Comparison of ENCODE assay signal across 34 cellular contexts in the genomic region with DNA sequence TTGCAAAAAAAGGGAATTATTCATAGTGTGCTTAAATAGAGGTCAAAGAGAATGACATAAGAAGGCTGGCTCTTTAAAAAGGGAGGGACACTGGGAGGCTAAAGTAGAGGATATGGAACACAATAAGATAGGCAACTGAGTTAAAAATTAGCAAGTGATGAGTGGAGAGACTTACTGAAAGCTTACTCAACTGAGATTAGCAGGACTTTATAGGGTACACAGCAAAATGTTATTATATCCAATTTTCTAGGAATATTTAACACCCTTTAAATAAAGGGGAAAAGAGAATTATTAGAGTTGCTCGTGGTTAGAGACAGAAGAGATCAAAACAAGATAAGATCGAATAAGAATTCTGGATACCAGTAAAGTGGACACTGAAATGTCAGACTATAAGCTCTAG.
"Had no signal": no experiment of that assay in that cellular context is flagged by ENCODE, and none has a peak within 500 bp of the region (broad histone marks: within the 10 kb centered on the region; RNA-seq: fewer than 3 reads in every experiment).

No MANE protein-coding gene starts in this region.

- H3K27ac Mint-ChIP-seq: activated B cell treated with CpG ODN at 0.5 μM for 24 hours; activated CD8-positive, alpha-beta memory T cell treated with anti-CD3 and anti-CD28 coated beads, Interleukin-2, amount 10 ng/mL, durations not matched to agents 7 days and 5 days; activated CD8-positive, alpha-beta T cell treated with anti-CD3 and anti-CD28 coated beads for 36 hours; activated naive CD4-positive, alpha-beta T cell treated with anti-CD3 and anti-CD28 coated beads for 36 hours; activated naive CD4-positive, alpha-beta T cell treated with anti-CD3 and anti-CD28 coated beads, Interleukin-2, amount 50 U/mL, for 24 hours; activated naive CD8-positive, alpha-beta T cell treated with anti-CD3 and anti-CD28 coated beads for 36 hours; activated naive CD8-positive, alpha-beta T cell treated with anti-CD3 and anti-CD28 coated beads, Interleukin-2, amount 50 U/mL, for 24 hours; activated T-helper 1 cell treated with anti-CD3 and anti-CD28 coated beads, Interleukin-12 subunit alpha, Interleukin-12 subunit beta, Interleukin-2, Interleukin-4 antibody, amounts not matched to agents 30 ng/mL and 10 ng/mL and 1 ng/mL, durations not matched to agents 14 hours and 24 hours and 36 hours; activated T-helper 2 cell treated with anti-CD3 and anti-CD28 coated beads, Interferon-gamma antibody, Interleukin-2, Interleukin-4, amounts not matched to agents 10 μg/mL and 5 μg/mL and 100 μg/mL, durations not matched to agents 14 hours and 24 hours and 36 hours; endodermal cell; T-cell; T-helper 1 cell treated with Interleukin-12 subunit alpha and Interleukin-12 subunit beta and Interleukin-4 antibody, amounts not matched to agents 30 μg/mL and 1 μg/mL, for 36 hours had no signal

- H3K27me3 Mint-ChIP-seq: activated B cell treated with CpG ODN at 0.5 μM for 24 hours; activated CD8-positive, alpha-beta memory T cell treated with anti-CD3 and anti-CD28 coated beads, Interleukin-2, amount 10 ng/mL, durations not matched to agents 7 days and 5 days; activated CD8-positive, alpha-beta T cell treated with anti-CD3 and anti-CD28 coated beads for 36 hours; activated naive CD4-positive, alpha-beta T cell treated with anti-CD3 and anti-CD28 coated beads, Interleukin-2, amount 50 U/mL, for 24 hours; activated naive CD8-positive, alpha-beta T cell treated with anti-CD3 and anti-CD28 coated beads for 36 hours; activated naive CD8-positive, alpha-beta T cell treated with anti-CD3 and anti-CD28 coated beads, Interleukin-2, amount 50 U/mL, for 24 hours; T-cell had no signal

- DNase-seq: activated B cell treated with CpG ODN at 0.5 μM for 24 hours; activated CD4-positive, alpha-beta T cell treated with anti-CD3 and anti-CD28 coated beads for 48 hours; activated CD4-positive, alpha-beta T cell treated with anti-CD3 and anti-CD28 coated beads, Interleukin-2, amount 50 U/mL, for 1 hour; activated CD4-positive, alpha-beta T cell treated with anti-CD3 and anti-CD28 coated beads, Interleukin-2, amount 50 U/mL, for 48 hours; activated CD8-positive, alpha-beta memory T cell treated with anti-CD3 and anti-CD28 coated beads, Interleukin-2, amount 10 ng/mL, durations not matched to agents 7 days and 5 days; activated CD8-positive, alpha-beta memory T cell treated with anti-CD3 and anti-CD28 coated beads, Interleukin-2, amount 50 U/mL, for 4 hours; activated CD8-positive, alpha-beta T cell treated with anti-CD3 and anti-CD28 coated beads for 36 hours; activated effector memory CD4-positive, alpha-beta T cell treated with anti-CD3 and anti-CD28 coated beads, Interleukin-2, amount 50 U/mL, for 16 hours; activated naive CD4-positive, alpha-beta T cell treated with anti-CD3 and anti-CD28 coated beads for 36 hours; activated naive CD8-positive, alpha-beta T cell treated with anti-CD3 and anti-CD28 coated beads for 36 hours; activated naive CD8-positive, alpha-beta T cell treated with anti-CD3 and anti-CD28 coated beads, Interleukin-2, amount 50 U/mL, for 24 hours; activated T-cell treated with anti-CD3 and anti-CD28 coated beads, Interleukin-2, amount 50 U/mL, for 1 hour; activated T-cell treated with anti-CD3 and anti-CD28 coated beads, Interleukin-2, amount 50 U/mL, for 48 hours; adrenal gland; amygdala; aorta; body of pancreas; cerebellar nuclear complex; colonic mucosa; effector CD8-positive, alpha-beta T cell; endodermal cell; foreskin fibroblast; gastrocnemius medialis; glutamatergic neuron; heart left ventricle; T-cell; T1000; WERI-Rb-1 had no signal

- H3K4me1 Mint-ChIP-seq: activated B cell treated with CpG ODN at 0.5 μM for 24 hours; activated CD8-positive, alpha-beta memory T cell treated with anti-CD3 and anti-CD28 coated beads, Interleukin-2, amount 10 ng/mL, durations not matched to agents 7 days and 5 days; activated naive CD4-positive, alpha-beta T cell treated with anti-CD3 and anti-CD28 coated beads, Interleukin-2, amount 50 U/mL, for 24 hours; activated naive CD8-positive, alpha-beta T cell treated with anti-CD3 and anti-CD28 coated beads for 36 hours; activated naive CD8-positive, alpha-beta T cell treated with anti-CD3 and anti-CD28 coated beads, Interleukin-2, amount 50 U/mL, for 24 hours; T-cell had no signal

- H3K36me3 Mint-ChIP-seq: activated CD8-positive, alpha-beta memory T cell treated with anti-CD3 and anti-CD28 coated beads, Interleukin-2, amount 10 ng/mL, durations not matched to agents 7 days and 5 days; activated naive CD4-positive, alpha-beta T cell treated with anti-CD3 and anti-CD28 coated beads, Interleukin-2, amount 50 U/mL, for 24 hours; activated naive CD8-positive, alpha-beta T cell treated with anti-CD3 and anti-CD28 coated beads for 36 hours; T-cell had no signal

- H3K9me3 Mint-ChIP-seq: activated B cell treated with CpG ODN at 0.5 μM for 24 hours; activated CD8-positive, alpha-beta T cell treated with anti-CD3 and anti-CD28 coated beads for 36 hours; activated naive CD4-positive, alpha-beta T cell treated with anti-CD3 and anti-CD28 coated beads for 36 hours; activated naive CD8-positive, alpha-beta T cell treated with anti-CD3 and anti-CD28 coated beads for 36 hours; activated T-helper 1 cell treated with anti-CD3 and anti-CD28 coated beads, Interleukin-12 subunit alpha, Interleukin-12 subunit beta, Interleukin-2, Interleukin-4 antibody, amounts not matched to agents 30 ng/mL and 10 ng/mL and 1 ng/mL, durations not matched to agents 14 hours and 24 hours and 36 hours; activated T-helper 2 cell treated with anti-CD3 and anti-CD28 coated beads, Interferon-gamma antibody, Interleukin-2, Interleukin-4, amounts not matched to agents 10 μg/mL and 5 μg/mL and 100 μg/mL, durations not matched to agents 14 hours and 24 hours and 36 hours; endodermal cell; T-helper 1 cell treated with Interleukin-12 subunit alpha and Interleukin-12 subunit beta and Interleukin-4 antibody, amounts not matched to agents 30 μg/mL and 1 μg/mL, for 36 hours had no signal

- ATAC-seq: activated CD4-positive, CD25-positive, alpha-beta regulatory T cell treated with anti-CD3 and anti-CD28 coated beads, Interleukin-2, amount 50 U/mL, for 24 hours; activated CD8-positive, alpha-beta memory T cell treated with anti-CD3 and anti-CD28 coated beads, Interleukin-2, amount 10 ng/mL, durations not matched to agents 7 days and 5 days; activated CD8-positive, alpha-beta T cell treated with anti-CD3 and anti-CD28 coated beads for 36 hours; activated naive CD8-positive, alpha-beta T cell treated with anti-CD3 and anti-CD28 coated beads, Interleukin-2, amount 50 U/mL, for 24 hours; body of pancreas; esophagus mucosa; gastrocnemius medialis; heart left ventricle; T-cell had no signal

- H3K4me3 Mint-ChIP-seq: activated B cell treated with CpG ODN at 0.5 μM for 24 hours; activated CD8-positive, alpha-beta memory T cell treated with anti-CD3 and anti-CD28 coated beads, Interleukin-2, amount 10 ng/mL, durations not matched to agents 7 days and 5 days; activated CD8-positive, alpha-beta T cell treated with anti-CD3 and anti-CD28 coated beads for 36 hours; activated naive CD4-positive, alpha-beta T cell treated with anti-CD3 and anti-CD28 coated beads for 36 hours; activated naive CD4-positive, alpha-beta T cell treated with anti-CD3 and anti-CD28 coated beads, Interleukin-2, amount 50 U/mL, for 24 hours; activated naive CD8-positive, alpha-beta T cell treated with anti-CD3 and anti-CD28 coated beads for 36 hours; activated naive CD8-positive, alpha-beta T cell treated with anti-CD3 and anti-CD28 coated beads, Interleukin-2, amount 50 U/mL, for 24 hours; activated T-helper 1 cell treated with anti-CD3 and anti-CD28 coated beads, Interleukin-12 subunit alpha, Interleukin-12 subunit beta, Interleukin-2, Interleukin-4 antibody, amounts not matched to agents 30 ng/mL and 10 ng/mL and 1 ng/mL, durations not matched to agents 14 hours and 24 hours and 36 hours; endodermal cell; T-cell; T-helper 1 cell treated with Interleukin-12 subunit alpha and Interleukin-12 subunit beta and Interleukin-4 antibody, amounts not matched to agents 30 μg/mL and 1 μg/mL, for 36 hours had no signal
